Comparison of ENCODE assay signal across 16 cellular contexts in the genomic region with DNA sequence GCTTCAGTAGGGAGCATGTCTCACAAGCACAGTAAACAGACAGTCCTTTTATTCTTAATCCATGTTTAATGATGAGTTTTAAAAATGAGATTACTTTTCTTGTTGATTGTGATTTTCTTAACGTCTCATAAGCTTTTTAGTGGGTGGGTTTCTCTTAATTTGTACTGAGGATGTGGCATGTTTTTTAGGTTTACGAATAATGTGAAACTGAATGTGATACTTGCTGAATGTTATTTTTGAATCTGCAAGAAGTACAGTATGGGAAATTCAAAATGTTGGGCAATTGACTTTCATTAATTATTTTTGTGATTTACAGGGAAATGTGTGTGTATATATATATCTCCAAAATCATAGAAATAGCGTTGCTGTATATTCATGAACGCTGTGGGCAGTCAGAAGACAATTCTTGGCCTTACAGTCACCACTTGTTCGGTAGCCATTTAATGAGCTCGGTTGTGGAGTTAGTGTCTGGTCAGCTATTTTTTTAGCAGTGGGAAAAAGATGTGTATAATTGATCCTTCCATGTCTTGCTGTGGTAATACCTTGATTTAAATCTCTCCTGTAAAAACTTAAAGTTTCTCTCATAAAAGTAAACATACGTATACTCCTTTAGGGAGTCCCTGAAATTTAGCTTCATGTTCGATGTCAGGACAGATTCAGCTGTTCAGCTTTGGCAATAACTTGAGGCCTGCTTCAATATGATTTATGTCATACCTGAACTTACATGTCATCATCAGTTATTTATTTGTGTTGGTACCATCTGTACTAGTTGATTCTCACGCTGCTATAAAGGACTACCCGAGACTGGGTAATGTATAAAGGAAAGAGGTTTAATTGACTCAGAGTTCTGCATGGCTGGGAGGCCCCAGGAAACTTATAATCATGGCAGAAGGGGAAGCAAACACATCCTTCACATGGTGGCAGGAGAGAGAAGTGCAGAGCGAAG. TPM values are rescaled to one million over a fixed set of nuclear protein-coding genes. Genes with fewer than 3 reads are reported as not detected.
A peak's percentile ranks its signal among the peaks of the same experiment; 100 is the strongest.
DNase-seq lines count a peak whose midpoint lies in the region; ATAC-seq and TF ChIP-seq lines count a peak whose summit lies in the region.
"Had no signal": no experiment of that assay in that cellular context is flagged by ENCODE, and none has a peak within 500 bp of the region (broad histone marks: within the 10 kb centered on the region; RNA-seq: fewer than 3 reads in every experiment).

No MANE protein-coding gene starts in this region.

- H3K4me3 Mint-ChIP-seq in T-helper 1 cell treated with Interleukin-12 subunit alpha and Interleukin-12 subunit beta and Interleukin-4 antibody, amounts not matched to agents 30 μg/mL and 1 μg/mL, for 36 hours: no peak overlapping the region
- H3K4me3 Mint-ChIP-seq: activated naive CD4-positive, alpha-beta T cell treated with anti-CD3 and anti-CD28 coated beads, Interleukin-2, amount 50 U/mL, for 24 hours had no signal

- dilution Hi-C loops in mammary epithelial cell (cut with HindIII; ENCODE audit: low sequenced_read_pairs): no loop called here

- H3K27ac Mint-ChIP-seq in T-helper 1 cell treated with Interleukin-12 subunit alpha and Interleukin-12 subunit beta and Interleukin-4 antibody, amounts not matched to agents 30 μg/mL and 1 μg/mL, for 36 hours: peak overlapping the region; percentile 39
- H3K27ac Mint-ChIP-seq: activated naive CD4-positive, alpha-beta T cell treated with anti-CD3 and anti-CD28 coated beads, Interleukin-2, amount 50 U/mL, for 24 hours had no signal

- WGBS in mammary epithelial cell (ENCODE audit: low coverage, missing lambda C conversion rate): 80% methylated on average over 11 of the region's 11 CpGs

- TSS peak; percentile 10 for BruUV-seq in mammary epithelial cell (replicated peaks; lab: Mats Ljungman, UMichigan)

- H3K36me3 ChIP-seq in mammary epithelial cell (ENCODE audit: insufficient read depth, low read length): peaks cover 4% of the 10 kb centered on the region

- no peak overlapping the region for H3K4me2 ChIP-seq in mammary epithelial cell (ENCODE audit: insufficient read depth, low read depth, low read length)

- in situ Hi-C loops in mammary epithelial cell (cut with MboI; ENCODE audit: low sequenced_read_pairs in 2 of 2): no loop called here

- no peaks in the 10 kb centered on the region for H3K9me3 ChIP-seq in mammary epithelial cell (replicated peaks; ENCODE audit: insufficient read depth, low read length)

- H3K9me3 Mint-ChIP-seq in T-helper 1 cell treated with Interleukin-12 subunit alpha and Interleukin-12 subunit beta and Interleukin-4 antibody, amounts not matched to agents 30 μg/mL and 1 μg/mL, for 36 hours: no peaks in the 10 kb centered on the region
- H3K9me3 Mint-ChIP-seq: activated naive CD4-positive, alpha-beta T cell treated with anti-CD3 and anti-CD28 coated beads, Interleukin-2, amount 50 U/mL, for 24 hours had no signal

- ATAC-seq in GM21367 (IDR thresholded peaks at IDR 0.05; ENCODE audit: unreplicated experiment) (peak; percentile 36), HG03196 (IDR thresholded peaks at IDR 0.05; ENCODE audit: unreplicated experiment) (peak; percentile 50)
- ATAC-seq: Right ventricle myocardium inferior had no signal

- H3K9ac ChIP-seq in mammary epithelial cell (ENCODE audit: insufficient read depth, low read length): no peak overlapping the region

- H3K27me3 Mint-ChIP-seq in T-helper 1 cell treated with Interleukin-12 subunit alpha and Interleukin-12 subunit beta and Interleukin-4 antibody, amounts not matched to agents 30 μg/mL and 1 μg/mL, for 36 hours (ENCODE audit: low read depth): no peaks in the 10 kb centered on the region
- H3K27me3 Mint-ChIP-seq: activated naive CD4-positive, alpha-beta T cell treated with anti-CD3 and anti-CD28 coated beads, Interleukin-2, amount 50 U/mL, for 24 hours had no signal

- peaks cover 56% of the 10 kb centered on the region for H3K79me2 ChIP-seq in mammary epithelial cell (ENCODE audit: insufficient read depth, low read length)

- DNase-seq in T-helper 1 cell (no peak), mammary epithelial cell (no peak), middle frontal gyrus (ENCODE audit: extremely low spot score, low spot score) (no peak), NCI-H446 treated with DMSO at 0.1 percent for 48 hours (lab: John Stamatoyannopoulos, UW) (no peak), HuH-7 (ENCODE audit: low spot score) (no peak)
- DNase-seq: activated CD4-positive, alpha-beta T cell treated with anti-CD3 and anti-CD28 coated beads, Interleukin-2, amount 50 U/mL, for 4 hours; caudate nucleus; foreskin fibroblast; mesendoderm; stimulated activated naive CD4-positive, alpha-beta T cell treated with Interleukin-2 at 50 U/mL for 16 hours; T-helper 9 cell had no signal

- intact Hi-C loops in mammary epithelial cell (cut with micrococcal nuclease): no loop called here

- no peaks in the 10 kb centered on the region for H4K20me1 ChIP-seq in mammary epithelial cell (ENCODE audit: insufficient read depth, low read length)

- H3K27me3 ChIP-seq in mammary epithelial cell (ENCODE audit: insufficient read depth, low read length): no peaks in the 10 kb centered on the region

- H3K27ac ChIP-seq in mammary epithelial cell (ENCODE audit: insufficient read depth, low read depth, low read length): no peak overlapping the region

- no peak overlapping the region for H3K4me3 ChIP-seq in mammary epithelial cell (replicated peaks in 1 of 3; ENCODE audit: insufficient read depth in 1 of 3, low read depth in 2 of 3, low read length in 3 of 3)

- TF ChIP-seq CTCF in mammary epithelial cell (conservative IDR thresholded peaks at IDR 0.05 in 1 of 2, IDR thresholded peaks at IDR 0.05 in 1 of 2; ENCODE audit: extremely low read depth in 1 of 2, insufficient read depth in 1 of 2, low read depth in 1 of 2, low read length in 2 of 2): no peak

- CTCF ChIA-PET in mammary epithelial cell (lab: Charles Lee; ENCODE audit: low non-redundant PET): no interaction called here

- H3K4me1 ChIP-seq in mammary epithelial cell (ENCODE audit: insufficient read depth, low read length): no peaks in the 10 kb centered on the region

- peaks cover 10% of the 10 kb centered on the region for H3K36me3 Mint-ChIP-seq in T-helper 1 cell treated with Interleukin-12 subunit alpha and Interleukin-12 subunit beta and Interleukin-4 antibody, amounts not matched to agents 30 μg/mL and 1 μg/mL, for 36 hours (ENCODE audit: low read depth)

- H2AFZ ChIP-seq in mammary epithelial cell (ENCODE audit: low read depth, low read length): no peak overlapping the region

- peaks cover 8% of the 10 kb centered on the region for H3K4me1 Mint-ChIP-seq in T-helper 1 cell treated with Interleukin-12 subunit alpha and Interleukin-12 subunit beta and Interleukin-4 antibody, amounts not matched to agents 30 μg/mL and 1 μg/mL, for 36 hours (ENCODE audit: low read depth)

RNA-seq across cellular contexts. Expression of a gene that starts 15.0 kb away (rescaled TPM):
- total RNA-seq in mammary epithelial cell: 10 to 100 TPM; 28.5 to 30.3 TPM
- 10.3 TPM for polyA plus RNA-seq in mammary epithelial cell
- 30.4 TPM for polyA minus RNA-seq in mammary epithelial cell
